ENCODE assay signal across 16 cellular contexts in the genomic region with DNA sequence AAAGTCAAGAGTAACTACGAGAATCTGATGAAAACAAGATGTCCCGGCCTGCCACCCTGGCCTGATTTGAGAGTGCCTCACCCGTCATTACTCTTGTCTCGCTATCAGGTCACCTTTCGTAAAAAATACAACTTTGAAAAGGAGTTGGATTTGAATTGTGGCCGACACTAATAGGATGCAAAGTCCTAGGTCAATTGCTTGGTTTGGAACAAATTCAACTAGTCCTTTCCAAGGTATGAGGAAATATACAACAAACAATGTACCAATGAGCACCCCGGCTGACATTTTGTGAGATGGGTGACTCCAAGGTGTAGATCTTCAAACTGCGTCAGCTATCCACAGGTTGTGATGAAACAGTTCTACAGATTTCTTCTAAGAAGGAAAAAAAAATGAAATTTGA.
"Had no signal": no experiment of that assay in that cellular context is flagged by ENCODE, and none has a peak within 500 bp of the region (broad histone marks: within the 10 kb centered on the region; RNA-seq: fewer than 3 reads in every experiment).

No MANE protein-coding gene starts in this region.

- H3K4me3 Mint-ChIP-seq: central memory CD8-positive, alpha-beta T cell; effector memory CD8-positive, alpha-beta T cell; mesothelial cell of epicardium; stimulated activated naive CD8-positive, alpha-beta T cell treated with anti-CD3 and anti-CD28 coated beads, Interleukin-15, amount 100 ng/mL, for 72 hours had no signal

- H3K36me3 ChIP-seq: thoracic aorta had no signal

- DNase-seq: activated CD4-positive, alpha-beta T cell treated with anti-CD3 and anti-CD28 coated beads, Interleukin-2, amount 50 U/mL, for 1 hour; activated CD4-positive, CD25-positive, alpha-beta regulatory T cell; activated naive CD4-positive, alpha-beta T cell treated with Interleukin-2 at 50 U/mL for 16 hours; activated T-cell treated with anti-CD3 and anti-CD28 coated beads, Interleukin-2, amount 50 U/mL, for 1 hour; amniotic stem cell; body of pancreas; cortex of kidney; effector memory CD8-positive, alpha-beta T cell; kidney; stimulated activated CD4-positive, alpha-beta T cell treated with anti-CD3 and anti-CD28 coated beads, Interleukin-4, amount 100 ng/mL, for 24 hours; stimulated activated naive CD8-positive, alpha-beta T cell treated with anti-CD3 and anti-CD28 coated beads, Interleukin-15, amount 100 ng/mL, for 72 hours; T-helper 2 cell had no signal

- H3K27me3 ChIP-seq: body of pancreas had no signal

- H3K27ac ChIP-seq: body of pancreas, epithelial cell of prostate, thoracic aorta had no signal

- H3K27ac Mint-ChIP-seq: mesothelial cell of epicardium; stimulated activated naive CD8-positive, alpha-beta T cell treated with anti-CD3 and anti-CD28 coated beads, Interleukin-15, amount 100 ng/mL, for 72 hours had no signal

- ATAC-seq: body of pancreas; effector memory CD8-positive, alpha-beta T cell; stimulated activated naive CD8-positive, alpha-beta T cell treated with anti-CD3 and anti-CD28 coated beads, Interleukin-15, amount 100 ng/mL, for 72 hours had no signal

- H3K36me3 Mint-ChIP-seq: mesothelial cell of epicardium had no signal

- H3K4me3 ChIP-seq: body of pancreas, thoracic aorta had no signal

- H3K9me3 ChIP-seq: body of pancreas, thoracic aorta had no signal

- H3K27me3 Mint-ChIP-seq: central memory CD8-positive, alpha-beta T cell; effector memory CD8-positive, alpha-beta T cell; stimulated activated naive CD8-positive, alpha-beta T cell treated with anti-CD3 and anti-CD28 coated beads, Interleukin-15, amount 100 ng/mL, for 72 hours had no signal

- H3K9me3 Mint-ChIP-seq: central memory CD8-positive, alpha-beta T cell; effector memory CD8-positive, alpha-beta T cell had no signal
